Comparison of ENCODE assay signal across 8 cellular contexts in genomic region chr1:236685205-236685916, GRCh38. TPM values are rescaled to one million over a fixed set of nuclear protein-coding genes. Genes with fewer than 3 reads are reported as not detected.
DNase-seq lines count a peak whose midpoint lies in the region; ATAC-seq and TF ChIP-seq lines count a peak whose summit lies in the region.

No MANE protein-coding gene starts in this region.

- BruUV-seq in Caco-2 (replicated peaks; lab: Mats Ljungman, UMichigan) = no TSS peak

- peaks cover 25% of the 10 kb centered on the region for H3K27me3 ChIP-seq in CD4-positive, CD25-positive, alpha-beta regulatory T cell (ENCODE audit: control insufficient read depth, insufficient read depth, low read length)
- no peaks in the 10 kb centered on the region; the same call in 1 of the 2 replicates for H3K27me3 ChIP-seq in Caco-2 (replicated peaks; ENCODE audit: control insufficient read depth, insufficient read depth, low read length)

- no peak for ATAC-seq in CD4-positive, CD25-positive, alpha-beta regulatory T cell (ENCODE audit: low read depth in 2 of 2)
- no peak for ATAC-seq in activated naive CD8-positive, alpha-beta T cell treated with anti-CD3 and anti-CD28 coated beads, Interleukin-2, amount 10 ng/mL, durations not matched to agents 7 days and 5 days (ENCODE audit: low read depth)
- ATAC-seq in naive thymus-derived CD8-positive, alpha-beta T cell = no peak
- no peak for ATAC-seq in HG03108 (IDR thresholded peaks at IDR 0.05; ENCODE audit: unreplicated experiment)

- CTCF ChIA-PET in Caco-2 (lab: Charles Lee) = no interaction called here

- no peak for DNase-seq in CD4-positive, CD25-positive, alpha-beta regulatory T cell
- DNase-seq in Caco-2 (no peak), epidermal melanocyte (ENCODE audit: insufficient read length, low spot score) (no peak), putamen (ENCODE audit: low spot score) (no peak), NCI-H2196 (lab: John Stamatoyannopoulos, UW; ENCODE audit: unreplicated experiment) (no peak)
- DNase-seq in activated naive CD8-positive, alpha-beta T cell treated with anti-CD3 and anti-CD28 coated beads, Interleukin-2, amount 10 ng/mL, durations not matched to agents 7 days and 5 days = no peak
- no peak for DNase-seq in naive thymus-derived CD8-positive, alpha-beta T cell

- peaks cover 4% of the 10 kb centered on the region for H3K36me3 Mint-ChIP-seq in CD4-positive, CD25-positive, alpha-beta regulatory T cell
- H3K36me3 Mint-ChIP-seq in Caco-2 (ENCODE audit: insufficient read depth, unreplicated experiment) = peaks cover 5% of the 10 kb centered on the region
- no peaks in the 10 kb centered on the region for H3K36me3 Mint-ChIP-seq in activated naive CD8-positive, alpha-beta T cell treated with anti-CD3 and anti-CD28 coated beads, Interleukin-2, amount 10 ng/mL, durations not matched to agents 7 days and 5 days
- H3K36me3 Mint-ChIP-seq in naive thymus-derived CD8-positive, alpha-beta T cell = no peaks in the 10 kb centered on the region

- H3K9me3 Mint-ChIP-seq in CD4-positive, CD25-positive, alpha-beta regulatory T cell = peaks cover 0 to 7% (median 0%) of the 10 kb centered on the region in 7 donors
- H3K9me3 Mint-ChIP-seq in Caco-2 (ENCODE audit: unreplicated experiment) = peaks cover 13% of the 10 kb centered on the region
- no peaks in the 10 kb centered on the region for H3K9me3 Mint-ChIP-seq in activated naive CD8-positive, alpha-beta T cell treated with anti-CD3 and anti-CD28 coated beads, Interleukin-2, amount 10 ng/mL, durations not matched to agents 7 days and 5 days
- peaks cover 0 to 12% (median 0%) of the 10 kb centered on the region in 9 donors for H3K9me3 Mint-ChIP-seq in naive thymus-derived CD8-positive, alpha-beta T cell

- no peaks in the 10 kb centered on the region for H3K9me3 ChIP-seq in CD4-positive, CD25-positive, alpha-beta regulatory T cell (ENCODE audit: control insufficient read depth in 2 of 2, low read length in 2 of 2)
- no peaks in the 10 kb centered on the region for H3K9me3 ChIP-seq in Caco-2

- intact Hi-C loops in Caco-2 (cut with micrococcal nuclease; ENCODE audit: unreplicated experiment) = no loop called here

- peak overlapping the region; percentile 37 to 80 (median 72) for H3K4me3 Mint-ChIP-seq in CD4-positive, CD25-positive, alpha-beta regulatory T cell
- H3K4me3 Mint-ChIP-seq in Caco-2 (ENCODE audit: unreplicated experiment) = peak overlapping the region; percentile 69
- H3K4me3 Mint-ChIP-seq in activated naive CD8-positive, alpha-beta T cell treated with anti-CD3 and anti-CD28 coated beads, Interleukin-2, amount 10 ng/mL, durations not matched to agents 7 days and 5 days = peak overlapping the region; percentile 69
- peak overlapping the region; percentile 70 to 87 (median 78) for H3K4me3 Mint-ChIP-seq in naive thymus-derived CD8-positive, alpha-beta T cell

- peak overlapping the region in 2 of 3 donors; percentile 11 to 67 for H3K27ac Mint-ChIP-seq in CD4-positive, CD25-positive, alpha-beta regulatory T cell
- no peak overlapping the region for H3K27ac Mint-ChIP-seq in Caco-2 (ENCODE audit: unreplicated experiment)
- no peak overlapping the region for H3K27ac Mint-ChIP-seq in activated naive CD8-positive, alpha-beta T cell treated with anti-CD3 and anti-CD28 coated beads, Interleukin-2, amount 10 ng/mL, durations not matched to agents 7 days and 5 days
- peak overlapping the region in 8 of 10 donors; percentile 8 to 87 (median 59) for H3K27ac Mint-ChIP-seq in naive thymus-derived CD8-positive, alpha-beta T cell

- no peak for TF ChIP-seq CTCF in Caco-2 (IDR thresholded peaks at IDR 0.05; ENCODE audit: insufficient read depth in 1 of 2, low read depth in 1 of 2, low read length in 1 of 2, severe bottlenecking in 1 of 2, unreplicated experiment in 1 of 2)

- no peaks in the 10 kb centered on the region for H3K36me3 ChIP-seq in CD4-positive, CD25-positive, alpha-beta regulatory T cell (ENCODE audit: control insufficient read depth, insufficient read depth, low read length)
- H3K36me3 ChIP-seq in Caco-2 (ENCODE audit: control insufficient read depth, insufficient read depth, low read length) = no peaks in the 10 kb centered on the region

- POLR2A ChIA-PET in Caco-2 (lab: Charles Lee) = no interaction called here
- POLR2A ChIA-PET in activated naive CD8-positive, alpha-beta T cell treated with anti-CD3 and anti-CD28 coated beads, Interleukin-2, amount 10 ng/mL, durations not matched to agents 7 days and 5 days (lab: Charles Lee) = no interaction called here
- POLR2A ChIA-PET in naive thymus-derived CD8-positive, alpha-beta T cell (lab: Charles Lee) = no interaction called here

- no peak overlapping the region for H3K4me3 ChIP-seq in CD4-positive, CD25-positive, alpha-beta regulatory T cell (ENCODE audit: low read depth, low read length)
- H3K4me3 ChIP-seq in Caco-2 (ENCODE audit: low read depth, low read length) = no peak overlapping the region

- peaks cover 65% of the 10 kb centered on the region for H3K27me3 Mint-ChIP-seq in CD4-positive, CD25-positive, alpha-beta regulatory T cell
- peaks cover 33% of the 10 kb centered on the region for H3K27me3 Mint-ChIP-seq in Caco-2 (ENCODE audit: insufficient read depth, unreplicated experiment)
- peaks cover 62% of the 10 kb centered on the region for H3K27me3 Mint-ChIP-seq in activated naive CD8-positive, alpha-beta T cell treated with anti-CD3 and anti-CD28 coated beads, Interleukin-2, amount 10 ng/mL, durations not matched to agents 7 days and 5 days
- peaks cover 13 to 41% (median 40%) of the 10 kb centered on the region in 5 donors for H3K27me3 Mint-ChIP-seq in naive thymus-derived CD8-positive, alpha-beta T cell

- peaks cover 0 to 23% (median 15%) of the 10 kb centered on the region in 4 donors for H3K4me1 Mint-ChIP-seq in CD4-positive, CD25-positive, alpha-beta regulatory T cell
- peaks cover 7% of the 10 kb centered on the region for H3K4me1 Mint-ChIP-seq in Caco-2 (ENCODE audit: low read depth, unreplicated experiment)
- H3K4me1 Mint-ChIP-seq in activated naive CD8-positive, alpha-beta T cell treated with anti-CD3 and anti-CD28 coated beads, Interleukin-2, amount 10 ng/mL, durations not matched to agents 7 days and 5 days = peaks cover 5% of the 10 kb centered on the region
- peaks cover 8 to 22% (median 17%) of the 10 kb centered on the region in 4 donors for H3K4me1 Mint-ChIP-seq in naive thymus-derived CD8-positive, alpha-beta T cell

- no peak overlapping the region for H3K27ac ChIP-seq in CD4-positive, CD25-positive, alpha-beta regulatory T cell (ENCODE audit: insufficient read depth, low read length, poor library complexity, severe bottlenecking)

- H3K4me1 ChIP-seq in CD4-positive, CD25-positive, alpha-beta regulatory T cell (ENCODE audit: control insufficient read depth, insufficient read depth, low read length, poor library complexity, severe bottlenecking) = peaks cover 14% of the 10 kb centered on the region
- H3K4me1 ChIP-seq in Caco-2 = no peaks in the 10 kb centered on the region

RNA-seq across cellular contexts. Expression of gene ACTN2, which starts 0.9 kb away (rescaled TPM):
- total RNA-seq in CD4-positive, CD25-positive, alpha-beta regulatory T cell = not detected
- not detected for polyA plus RNA-seq in CD4-positive, CD25-positive, alpha-beta regulatory T cell
- not detected in 2 replicates for total RNA-seq in Caco-2 (2022)
- total RNA-seq in activated naive CD8-positive, alpha-beta T cell treated with anti-CD3 and anti-CD28 coated beads, Interleukin-2, amount 10 ng/mL, durations not matched to agents 7 days and 5 days = not detected
- total RNA-seq in naive thymus-derived CD8-positive, alpha-beta T cell = under 1 TPM in 1 of 2 experiments, not detected in 1; 0.36 TPM
- polyA plus RNA-seq in naive thymus-derived CD8-positive, alpha-beta T cell = not detected

Comparison
In these comparisons a context has a peak if more than half of its experiments do, and no peak if none do; other contexts are left out.
1. H3K27ac Mint-ChIP-seq: peak in CD4-positive, CD25-positive, alpha-beta regulatory T cell (2 of 3) and naive thymus-derived CD8-positive, alpha-beta T cell (8 of 10); none in Caco-2 (single experiment) and activated naive CD8-positive, alpha-beta T cell treated with anti-CD3 and anti-CD28 coated beads, Interleukin-2, amount 10 ng/mL, durations not matched to agents 7 days and 5 days (single experiment).
2. Peak in every context shown above with its lines, with median percentiles within 50 percentile points of each other: H3K4me3 Mint-ChIP-seq.